ENCODE assay signal across 15 cellular contexts in genomic region chr18:79156330-79156729, GRCh38.
DNase-seq lines count a peak whose midpoint lies in the region; ATAC-seq and TF ChIP-seq lines count a peak whose summit lies in the region.
"Had no signal": no experiment of that assay in that cellular context is flagged by ENCODE, and none has a peak within 500 bp of the region (broad histone marks: within the 10 kb centered on the region; RNA-seq: fewer than 3 reads in every experiment).

No MANE protein-coding gene starts in this region.

- no peak overlapping the region for H3K4me3 ChIP-seq in PC-3 (ENCODE audit: low read length)
- H3K4me3 ChIP-seq: esophagus squamous epithelium, heart right ventricle, PC-9 had no signal

- no peaks in the 10 kb centered on the region for H3K79me2 ChIP-seq in PC-3 (ENCODE audit: low read length)

- no peaks in the 10 kb centered on the region for H4K20me1 ChIP-seq in PC-3 (ENCODE audit: low read length)

- peaks cover 14% of the 10 kb centered on the region for H3K4me1 ChIP-seq in PC-3 (ENCODE audit: insufficient read depth, low read length)
- H3K4me1 ChIP-seq: esophagus squamous epithelium had no signal

- peak overlapping the region; percentile 16 for H3K27ac ChIP-seq in PC-3 (ENCODE audit: low read length)
- H3K27ac ChIP-seq: 22Rv1, PC-9 had no signal

- peak; percentile 30; the same call in 1 of the 2 replicates for ATAC-seq in PC-3
- no peak for ATAC-seq in effector memory CD8-positive, alpha-beta T cell (replicated peaks)
- no peak for ATAC-seq in stimulated activated effector memory CD8-positive, alpha-beta T cell treated with anti-CD3 and anti-CD28 coated beads, Interleukin-12 subunit alpha, Interleukin-12 subunit beta, amount 100 ng/mL, for 72 hours

- DNase-seq in T-helper 1 cell = no peak
- DNase-seq in PC-3 = no peak
- no peak for DNase-seq in effector memory CD8-positive, alpha-beta T cell
- DNase-seq in stimulated activated effector memory CD8-positive, alpha-beta T cell treated with anti-CD3 and anti-CD28 coated beads, Interleukin-12 subunit alpha, Interleukin-12 subunit beta, amount 100 ng/mL, for 72 hours (ENCODE audit: low spot score in 2 of 2) = no peak
- DNase-seq in NK-92 treated with Interleukin-12 subunit alpha and Interleukin-12 subunit beta, amount 100 ng/mL, for 24 hours (lab: John Stamatoyannopoulos, UW) = no peak
- DNase-seq in 8988T = no peak
- DNase-seq in retina = no peak
- DNase-seq: activated T-cell treated with anti-CD3 and anti-CD28 coated beads for 4 hours, esophagus squamous epithelium, heart right ventricle, NCI-H1417 treated with DMSO at 0.1 percent for 48 hours had no signal

- CTCF ChIA-PET in PC-3 (lab: Charles Lee) = no interaction called here

- no peaks in the 10 kb centered on the region for H3F3A ChIP-seq in PC-3 (ENCODE audit: low read length, unreplicated experiment)

- intact Hi-C loops in PC-3 (cut with micrococcal nuclease) = no loop called here

- no TSS peak for BruUV-seq in PC-3 (replicated peaks; lab: Mats Ljungman, UMichigan)

- H3K9me2 ChIP-seq in PC-3 (replicated peaks; ENCODE audit: low read length) = no peaks in the 10 kb centered on the region

- H3K27ac Mint-ChIP-seq in T-helper 1 cell treated with Interleukin-12 subunit alpha and Interleukin-12 subunit beta and Interleukin-4 antibody, amounts not matched to agents 30 μg/mL and 1 μg/mL, for 36 hours = peak overlapping the region; percentile 24
- H3K27ac Mint-ChIP-seq in effector memory CD8-positive, alpha-beta T cell = peak overlapping the region; percentile 75 to 96
- H3K27ac Mint-ChIP-seq in stimulated activated effector memory CD8-positive, alpha-beta T cell treated with anti-CD3 and anti-CD28 coated beads, Interleukin-12 subunit alpha, Interleukin-12 subunit beta, amount 100 ng/mL, for 72 hours = peak overlapping the region; percentile 88
- H3K27ac Mint-ChIP-seq: type B pancreatic cell had no signal

- POLR2A ChIA-PET in PC-3 (lab: Charles Lee; ENCODE audit: unreplicated experiment) = no interaction called here

- no peak overlapping the region for H3K9ac ChIP-seq in PC-3 (ENCODE audit: low read length)

- TF ChIP-seq CTCF in PC-3 (conservative IDR thresholded peaks at IDR 0.05; ENCODE audit: low read depth, low read length) = no peak

- H3K27me3 Mint-ChIP-seq in T-helper 1 cell treated with Interleukin-12 subunit alpha and Interleukin-12 subunit beta and Interleukin-4 antibody, amounts not matched to agents 30 μg/mL and 1 μg/mL, for 36 hours (ENCODE audit: low read depth) = no peaks in the 10 kb centered on the region
- no peaks in the 10 kb centered on the region for H3K27me3 Mint-ChIP-seq in effector memory CD8-positive, alpha-beta T cell
- H3K27me3 Mint-ChIP-seq: type B pancreatic cell had no signal

- peaks cover 11% of the 10 kb centered on the region for H3K4me1 Mint-ChIP-seq in T-helper 1 cell treated with Interleukin-12 subunit alpha and Interleukin-12 subunit beta and Interleukin-4 antibody, amounts not matched to agents 30 μg/mL and 1 μg/mL, for 36 hours (ENCODE audit: low read depth)
- H3K4me1 Mint-ChIP-seq in effector memory CD8-positive, alpha-beta T cell (ENCODE audit: low read depth in 2 of 2) = peaks cover 12 to 18% of the 10 kb centered on the region in 2 donors
- peaks cover 30% of the 10 kb centered on the region for H3K4me1 Mint-ChIP-seq in stimulated activated effector memory CD8-positive, alpha-beta T cell treated with anti-CD3 and anti-CD28 coated beads, Interleukin-12 subunit alpha, Interleukin-12 subunit beta, amount 100 ng/mL, for 72 hours

- no peaks in the 10 kb centered on the region for H3K36me3 ChIP-seq in PC-3 (ENCODE audit: low read depth, low read length)

- H3K36me3 Mint-ChIP-seq in T-helper 1 cell treated with Interleukin-12 subunit alpha and Interleukin-12 subunit beta and Interleukin-4 antibody, amounts not matched to agents 30 μg/mL and 1 μg/mL, for 36 hours (ENCODE audit: low read depth) = peaks cover 11% of the 10 kb centered on the region
- H3K36me3 Mint-ChIP-seq in effector memory CD8-positive, alpha-beta T cell (ENCODE audit: insufficient read depth) = peaks cover 8% of the 10 kb centered on the region
- peaks cover 25% of the 10 kb centered on the region for H3K36me3 Mint-ChIP-seq in stimulated activated effector memory CD8-positive, alpha-beta T cell treated with anti-CD3 and anti-CD28 coated beads, Interleukin-12 subunit alpha, Interleukin-12 subunit beta, amount 100 ng/mL, for 72 hours

- no peaks in the 10 kb centered on the region for H3K9me3 Mint-ChIP-seq in T-helper 1 cell treated with Interleukin-12 subunit alpha and Interleukin-12 subunit beta and Interleukin-4 antibody, amounts not matched to agents 30 μg/mL and 1 μg/mL, for 36 hours
- H3K9me3 Mint-ChIP-seq in effector memory CD8-positive, alpha-beta T cell = no peaks in the 10 kb centered on the region
- no peaks in the 10 kb centered on the region for H3K9me3 Mint-ChIP-seq in stimulated activated effector memory CD8-positive, alpha-beta T cell treated with anti-CD3 and anti-CD28 coated beads, Interleukin-12 subunit alpha, Interleukin-12 subunit beta, amount 100 ng/mL, for 72 hours
- H3K9me3 Mint-ChIP-seq: type B pancreatic cell had no signal

- no peak overlapping the region for H3K4me3 Mint-ChIP-seq in T-helper 1 cell treated with Interleukin-12 subunit alpha and Interleukin-12 subunit beta and Interleukin-4 antibody, amounts not matched to agents 30 μg/mL and 1 μg/mL, for 36 hours
- H3K4me3 Mint-ChIP-seq in effector memory CD8-positive, alpha-beta T cell = peak overlapping the region; percentile 48 to 56
- peak overlapping the region; percentile 47 for H3K4me3 Mint-ChIP-seq in stimulated activated effector memory CD8-positive, alpha-beta T cell treated with anti-CD3 and anti-CD28 coated beads, Interleukin-12 subunit alpha, Interleukin-12 subunit beta, amount 100 ng/mL, for 72 hours
- H3K4me3 Mint-ChIP-seq: type B pancreatic cell had no signal

- H3K4me2 ChIP-seq in PC-3 (ENCODE audit: low read length) = no peak overlapping the region
- H3K4me2 ChIP-seq: PC-9 had no signal

- H2AFZ ChIP-seq in PC-3 (ENCODE audit: low read length) = no peak overlapping the region
- H2AFZ ChIP-seq: PC-9 had no signal

- no peaks in the 10 kb centered on the region for H3K9me3 ChIP-seq in PC-3 (ENCODE audit: low read length)
- H3K9me3 ChIP-seq: esophagus squamous epithelium, heart right ventricle had no signal

- no peaks in the 10 kb centered on the region for H3K27me3 ChIP-seq in PC-3 (ENCODE audit: low read length)
- H3K27me3 ChIP-seq: esophagus squamous epithelium, heart right ventricle had no signal

Comparison
In these comparisons a context has a peak if more than half of its experiments do, and no peak if none do; other contexts are left out.
1. H3K27ac Mint-ChIP-seq: peak in every context shown above with its lines; median percentile 88 in stimulated activated effector memory CD8-positive, alpha-beta T cell treated with anti-CD3 and anti-CD28 coated beads, Interleukin-12 subunit alpha, Interleukin-12 subunit beta, amount 100 ng/mL, for 72 hours; 86 in effector memory CD8-positive, alpha-beta T cell; 24 in T-helper 1 cell treated with Interleukin-12 subunit alpha and Interleukin-12 subunit beta and Interleukin-4 antibody, amounts not matched to agents 30 μg/mL and 1 μg/mL, for 36 hours.